ENCODE assay signal across 24 cellular contexts in the genomic region with DNA sequence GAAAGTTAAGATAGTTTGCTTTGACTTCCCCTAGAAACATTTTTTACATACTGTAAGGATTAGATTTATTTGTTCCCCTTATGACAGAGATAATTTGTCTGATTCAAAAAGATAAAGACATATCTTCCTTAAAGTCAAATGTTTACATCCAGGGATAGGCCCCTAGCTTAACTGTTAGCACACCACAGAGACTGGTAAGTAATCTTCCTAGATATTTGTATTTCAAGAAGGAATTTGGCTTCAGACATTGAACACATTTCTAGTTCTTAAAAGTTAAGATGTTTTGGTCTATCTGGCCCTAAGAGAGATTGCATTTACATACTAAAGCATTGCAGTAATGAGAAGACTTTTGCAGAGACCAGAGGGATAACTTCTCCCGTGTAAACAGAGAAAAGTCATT.
"Had no signal": no experiment of that assay in that cellular context is flagged by ENCODE, and none has a peak within 500 bp of the region (broad histone marks: within the 10 kb centered on the region; RNA-seq: fewer than 3 reads in every experiment).

No MANE protein-coding gene starts in this region.

- H3K4me3 ChIP-seq: left ventricle myocardium inferior, lung, neural progenitor cell, ovary, right atrium auricular region, skin epidermis, spleen, tibial nerve, uterus had no signal

- DNase-seq: hypothalamus; immature natural killer cell; islet precursor cell; left ventricle myocardium inferior; mesendoderm; naive B cell; natural killer cell; nephron progenitor cell; occipital lobe; ovary; spleen; stimulated activated CD4-positive, alpha-beta T cell treated with anti-CD3 and anti-CD28 coated beads, Interleukin-4, amount 100 ng/mL, for 24 hours; stimulated activated naive CD4-positive, alpha-beta T cell treated with Interleukin-2 at 50 U/mL for 16 hours; stimulated activated naive CD8-positive, alpha-beta T cell treated with anti-CD3 and anti-CD28 coated beads, Interleukin-15, amount 100 ng/mL, for 72 hours; substantia nigra; uterus had no signal

- H3K27me3 ChIP-seq: neural progenitor cell, neutrophil, ovary, right atrium auricular region, spleen, tibial nerve, uterus had no signal

- H3K27ac ChIP-seq: left ventricle myocardium inferior, neural progenitor cell, neutrophil, ovary, right atrium auricular region, skin epidermis, spleen, tibial nerve, uterus had no signal

- H3K4me2 ChIP-seq: neural progenitor cell had no signal

- ATAC-seq: natural killer cell; sciatic nerve; stimulated activated effector memory CD8-positive, alpha-beta T cell treated with anti-CD3 and anti-CD28 coated beads, Interleukin-12 subunit alpha, Interleukin-12 subunit beta, amount 100 ng/mL, for 72 hours; stimulated activated naive CD8-positive, alpha-beta T cell treated with anti-CD3 and anti-CD28 coated beads, Interleukin-15, amount 100 ng/mL, for 72 hours had no signal

- H2AFZ ChIP-seq: neural progenitor cell had no signal

- H3K4me1 ChIP-seq: left ventricle myocardium inferior, neural progenitor cell, right atrium auricular region, spleen, tibial nerve, uterus had no signal

- H3K36me3 ChIP-seq: left ventricle myocardium inferior, neural progenitor cell, neutrophil, ovary, right atrium auricular region, spleen, tibial nerve, uterus had no signal

- H3K9ac ChIP-seq: neural progenitor cell had no signal

- H3K9me3 ChIP-seq: left ventricle myocardium inferior, neutrophil, ovary, right atrium auricular region, spleen, tibial nerve, uterus had no signal
